Comparison of ENCODE assay signal across 1 cellular context in the genomic region with DNA sequence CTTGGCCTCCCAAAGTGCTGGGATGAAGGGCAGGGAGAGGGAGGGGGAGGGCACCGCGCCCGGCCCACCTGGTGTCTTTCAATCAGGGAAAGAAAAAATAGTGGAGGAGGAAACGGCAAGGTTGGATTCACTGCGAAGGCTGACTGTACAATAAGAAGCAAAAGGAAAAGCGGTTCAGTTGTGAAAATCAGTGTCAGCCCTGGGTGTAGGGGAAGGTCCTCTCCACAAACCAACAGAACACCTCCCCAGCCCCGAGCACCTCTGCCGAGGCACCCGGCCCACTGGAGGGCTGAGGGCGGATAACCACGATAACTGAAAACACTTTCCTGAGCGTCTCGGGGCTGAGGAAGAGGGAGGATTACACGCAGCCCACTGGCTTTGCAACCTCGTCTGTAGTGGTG.
TF ChIP-seq lines count a peak whose summit lies in the region.

No MANE protein-coding gene starts in this region.

TF ChIP-seq in HepG2, 621 proteins besides CTCF, POLR2A, EP300 and RAD21 (continued from another document):
- TF ChIP-seq TFAP4 (IDR thresholded peaks at IDR 0.05; ENCODE audit: borderline replicate concordance, low read depth) = no peak
- TF ChIP-seq IRX3 (CRISPR knock-in tag; IDR thresholded peaks at IDR 0.05; ENCODE audit: borderline replicate concordance, low read depth) = no peak
- no peak for TF ChIP-seq CBX1 (IDR thresholded peaks at IDR 0.05; ENCODE audit: low read depth)
- no peak for TF ChIP-seq PAF1 (CRISPR knock-in tag; IDR thresholded peaks at IDR 0.05)
- TF ChIP-seq TRAFD1 (CRISPR knock-in tag; IDR thresholded peaks at IDR 0.05; ENCODE audit: borderline replicate concordance) = no peak
- TF ChIP-seq ZNF83 (CRISPR knock-in tag; IDR thresholded peaks at IDR 0.05; ENCODE audit: borderline replicate concordance) = no peak
- TF ChIP-seq ZNF550 (CRISPR knock-in tag; IDR thresholded peaks at IDR 0.05; ENCODE audit: borderline replicate concordance) = 0 out of 2 replicates have a peak, but pooled peaks have one; percentile 10
- TF ChIP-seq ZBTB7B (CRISPR knock-in tag; IDR thresholded peaks at IDR 0.05) = no peak
- no peak for TF ChIP-seq RAD51 (IDR thresholded peaks at IDR 0.05; ENCODE audit: borderline replicate concordance)
